Comparison of ENCODE assay signal across 1 cellular context in genomic region chr17:7156342-7156940, GRCh38.
TF ChIP-seq lines count a peak whose summit lies in the region.

No MANE protein-coding gene starts in this region.

TF ChIP-seq in GM23338, 12 proteins besides CTCF, POLR2A, EP300 and RAD21:
- no peak for TF ChIP-seq REST (IDR thresholded peaks at IDR 0.05; ENCODE audit: unreplicated experiment)
- no peak for TF ChIP-seq STAT1 (IDR thresholded peaks at IDR 0.05; ENCODE audit: unreplicated experiment)
- no peak for TF ChIP-seq POLR2AphosphoS5 (IDR thresholded peaks at IDR 0.05; ENCODE audit: low read depth)
- no peak for TF ChIP-seq EZH2 (IDR thresholded peaks at IDR 0.05; ENCODE audit: low read depth, unreplicated experiment)
- no peak for TF ChIP-seq ZNF462 (CRISPR knock-in tag; IDR thresholded peaks at IDR 0.05)
- no peak for TF ChIP-seq NANOG (IDR thresholded peaks at IDR 0.05; ENCODE audit: borderline replicate concordance)
- no peak for TF ChIP-seq JUNB (IDR thresholded peaks at IDR 0.05; ENCODE audit: unreplicated experiment)
- no peak for TF ChIP-seq ZNF114 (CRISPR knock-in tag; IDR thresholded peaks at IDR 0.05)
- TF ChIP-seq ETS1 (IDR thresholded peaks at IDR 0.05) = no peak
